Comparison of ENCODE assay signal across 3 cellular contexts in genomic region chr17:78849026-78849425, GRCh38.
TF ChIP-seq lines count a peak whose summit lies in the region.

No MANE protein-coding gene starts in this region.

TF ChIP-seq in SK-N-SH treated with all-trans-retinoic acid at 6 μM for 48 hours, 23 proteins besides CTCF, POLR2A, EP300 and RAD21 (continued from another document and continues in another):
- TF ChIP-seq ZNF70 (CRISPR knock-in tag; IDR thresholded peaks at IDR 0.05) (no peak), PPARA (CRISPR knock-in tag; IDR thresholded peaks at IDR 0.05; ENCODE audit: borderline replicate concordance) (no peak), ZFP30 (CRISPR knock-in tag; IDR thresholded peaks at IDR 0.05) (no peak), TSHZ2 (CRISPR knock-in tag; IDR thresholded peaks at IDR 0.05) (no peak), SNAI2 (CRISPR knock-in tag; IDR thresholded peaks at IDR 0.05) (no peak), ZNF565 (CRISPR knock-in tag; conservative IDR thresholded peaks at IDR 0.05; ENCODE audit: low read depth) (no peak), TCF4 (CRISPR knock-in tag; IDR thresholded peaks at IDR 0.05; ENCODE audit: borderline replicate concordance) (no peak), CSRNP3 (CRISPR knock-in tag; IDR thresholded peaks at IDR 0.05) (no peak), POU6F1 (CRISPR knock-in tag; IDR thresholded peaks at IDR 0.05; ENCODE audit: borderline replicate concordance, low read depth) (no peak), BACH2 (CRISPR knock-in tag; IDR thresholded peaks at IDR 0.05; ENCODE audit: borderline replicate concordance) (no peak), TOX (CRISPR knock-in tag; IDR thresholded peaks at IDR 0.05; ENCODE audit: borderline replicate concordance) (no peak), ESRRG (CRISPR knock-in tag; IDR thresholded peaks at IDR 0.05) (no peak)

TF ChIP-seq in SK-N-SH, 30 proteins besides CTCF, POLR2A, EP300 and RAD21 (continued from another document):
- no peak for TF ChIP-seq FOSL2 (IDR thresholded peaks at IDR 0.05; ENCODE audit: borderline replicate concordance, low read depth)
- TF ChIP-seq NRF1 (IDR thresholded peaks at IDR 0.05; ENCODE audit: low read depth, low read length) = no peak
- TF ChIP-seq MEF2A (IDR thresholded peaks at IDR 0.05; ENCODE audit: borderline replicate concordance, low read depth) = no peak
- TF ChIP-seq FOXJ3 (CRISPR knock-in tag; IDR thresholded peaks at IDR 0.05) = no peak
- no peak for TF ChIP-seq GABPA (IDR thresholded peaks at IDR 0.05; ENCODE audit: low read depth)

TF ChIP-seq in WTC11, 78 proteins besides CTCF, POLR2A, EP300 and RAD21 (continued from another document):
- TF ChIP-seq AFF4 (CRISPR knock-in tag; IDR thresholded peaks at IDR 0.05; ENCODE audit: borderline replicate concordance) (no peak), SMAD3 (CRISPR knock-in tag; IDR thresholded peaks at IDR 0.05; ENCODE audit: borderline replicate concordance) (no peak), NFYB (CRISPR knock-in tag; conservative IDR thresholded peaks at IDR 0.05; ENCODE audit: low read depth) (no peak), SOX15 (CRISPR knock-in tag; IDR thresholded peaks at IDR 0.05) (no peak), PRDM15 (CRISPR knock-in tag; IDR thresholded peaks at IDR 0.05) (no peak), ATF6 (CRISPR knock-in tag; IDR thresholded peaks at IDR 0.05) (no peak), GABPB1 (CRISPR knock-in tag; IDR thresholded peaks at IDR 0.05) (no peak), CREB1 (CRISPR knock-in tag; IDR thresholded peaks at IDR 0.05) (no peak), USF1 (CRISPR knock-in tag; IDR thresholded peaks at IDR 0.05) (no peak), TEAD4 (CRISPR knock-in tag; IDR thresholded peaks at IDR 0.05) (no peak), NR2C2 (CRISPR knock-in tag; IDR thresholded peaks at IDR 0.05) (no peak), NFE2L1 (CRISPR knock-in tag; IDR thresholded peaks at IDR 0.05) (no peak), E2F4 (CRISPR knock-in tag; IDR thresholded peaks at IDR 0.05; ENCODE audit: borderline replicate concordance, low read depth) (no peak), PRRX2 (CRISPR knock-in tag; IDR thresholded peaks at IDR 0.05) (no peak), ZBTB21 (CRISPR knock-in tag; IDR thresholded peaks at IDR 0.05; ENCODE audit: borderline replicate concordance) (no peak), ZNF219 (CRISPR knock-in tag; IDR thresholded peaks at IDR 0.05; ENCODE audit: borderline replicate concordance) (no peak), ZNF138 (CRISPR knock-in tag; conservative IDR thresholded peaks at IDR 0.05) (no peak)
